In the genomic region with DNA sequence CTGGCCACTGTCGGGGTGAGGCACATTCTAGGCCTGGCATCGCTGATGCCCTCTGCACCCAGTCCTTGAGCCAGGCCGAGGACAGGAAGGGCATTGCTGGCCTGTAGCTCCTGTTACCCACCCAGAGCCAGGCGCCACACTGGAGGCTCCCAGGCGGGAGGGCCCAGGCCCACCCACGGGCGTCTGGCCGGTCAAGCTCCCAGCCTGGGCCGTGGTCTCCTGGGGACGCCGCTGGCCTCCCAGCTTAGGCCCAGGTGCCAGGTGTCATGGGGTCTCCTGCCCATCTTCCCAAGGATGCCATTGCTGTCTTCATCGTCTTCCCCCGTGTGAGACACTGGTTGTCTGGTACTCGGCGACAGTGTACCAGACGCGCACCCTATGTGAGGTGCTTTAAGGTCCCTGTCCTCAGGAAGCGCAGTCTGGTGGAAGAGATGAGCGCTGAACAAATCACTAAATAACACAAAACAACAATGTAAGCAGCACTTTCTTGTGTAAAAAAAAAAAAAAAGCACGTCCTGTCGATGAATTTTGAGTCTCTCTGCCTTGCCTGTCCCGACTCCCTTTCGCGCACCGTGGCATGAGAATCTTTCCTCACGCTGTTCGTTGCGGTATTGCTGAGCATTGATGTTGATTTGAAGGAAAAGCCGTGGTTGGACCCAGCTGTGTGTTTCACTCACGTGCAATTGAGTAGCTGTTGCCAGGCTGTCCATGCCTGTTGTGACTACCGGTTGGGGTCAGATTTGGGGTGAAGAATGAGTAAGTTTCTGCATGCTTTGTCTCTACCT, we compare ENCODE assay signal across 13 cellular contexts. TPM values are rescaled to one million over a fixed set of nuclear protein-coding genes. Genes with fewer than 3 reads are reported as not detected.
A peak's percentile ranks its signal among the peaks of the same experiment; 100 is the strongest.
DNase-seq lines count a peak whose midpoint lies in the region; ATAC-seq, FAIRE-seq and TF ChIP-seq lines count a peak whose summit lies in the region.
"Had no signal": no experiment of that assay in that cellular context is flagged by ENCODE, and none has a peak within 500 bp of the region (broad histone marks: within the 10 kb centered on the region; RNA-seq: fewer than 3 reads in every experiment).

No MANE protein-coding gene starts in this region.

- no peaks in the 10 kb centered on the region for H3K9me3 Mint-ChIP-seq in stimulated activated naive CD8-positive, alpha-beta T cell treated with anti-CD3 and anti-CD28 coated beads, Interleukin-15, amount 100 ng/mL, for 72 hours
- H3K9me3 Mint-ChIP-seq in WTC11: no peaks in the 10 kb centered on the region

- H3K27ac Mint-ChIP-seq in stimulated activated naive CD8-positive, alpha-beta T cell treated with anti-CD3 and anti-CD28 coated beads, Interleukin-15, amount 100 ng/mL, for 72 hours: no peak overlapping the region
- peak overlapping the region; percentile 10 for H3K27ac Mint-ChIP-seq in WTC11

- TF ChIP-seq CTCF in WTC11 (IDR thresholded peaks at IDR 0.05): no peak
- TF ChIP-seq CTCF in kidney (IDR thresholded peaks at IDR 0.05; ENCODE audit: borderline replicate concordance, extremely low read depth, insufficient read depth): no peak

- H3K9me3 ChIP-seq in kidney (ENCODE audit: control insufficient read depth in 1 of 2, low read length in 2 of 2): no peaks in the 10 kb centered on the region

- FAIRE-seq in kidney (lab: Jason Lieb, UNC): no peak
- FAIRE-seq: bronchial epithelial cell, endometrium had no signal

- ATAC-seq in stimulated activated naive CD8-positive, alpha-beta T cell treated with anti-CD3 and anti-CD28 coated beads, Interleukin-15, amount 100 ng/mL, for 72 hours: peak; percentile 64
- no peak for ATAC-seq in stimulated activated naive CD8-positive, alpha-beta T cell treated with anti-CD3 and anti-CD28 coated beads, Interleukin-15, Interleukin-2, amounts not matched to agents 100 U/mL and 50 U/mL, for 24 hours
- no peak for ATAC-seq in WTC11

- DNase-seq in stimulated activated naive CD8-positive, alpha-beta T cell treated with anti-CD3 and anti-CD28 coated beads, Interleukin-15, amount 100 ng/mL, for 72 hours: no peak
- DNase-seq in stimulated activated naive CD8-positive, alpha-beta T cell treated with anti-CD3 and anti-CD28 coated beads, Interleukin-15, Interleukin-2, amounts not matched to agents 100 U/mL and 50 U/mL, for 24 hours: no peak
- DNase-seq in WTC11 (ENCODE audit: low spot score): no peak
- peak; percentile 15 for DNase-seq in kidney
- DNase-seq in AG08395 (ENCODE audit: low spot score): no peak
- no peak for DNase-seq in HuH-7 (ENCODE audit: low spot score)
- DNase-seq in inferior parietal cortex (ENCODE audit: extremely low spot score): no peak
- DNase-seq: NCI-H1417 treated with DMSO at 0.1 percent for 48 hours, NCI-H524, PC-9 had no signal

- no peaks in the 10 kb centered on the region for H3K4me1 ChIP-seq in kidney (ENCODE audit: control insufficient read depth in 1 of 2, insufficient read depth in 1 of 2, low read depth in 1 of 2, low read length in 2 of 2)

- H3K4me3 Mint-ChIP-seq in stimulated activated naive CD8-positive, alpha-beta T cell treated with anti-CD3 and anti-CD28 coated beads, Interleukin-15, amount 100 ng/mL, for 72 hours: no peak overlapping the region
- H3K4me3 Mint-ChIP-seq in WTC11: peak overlapping the region; percentile 65; the same call in 1 of the 2 replicates

- peaks cover 22% of the 10 kb centered on the region for H3K4me1 Mint-ChIP-seq in stimulated activated naive CD8-positive, alpha-beta T cell treated with anti-CD3 and anti-CD28 coated beads, Interleukin-15, amount 100 ng/mL, for 72 hours
- H3K4me1 Mint-ChIP-seq in WTC11: peaks cover 22% of the 10 kb centered on the region

- H3K27ac ChIP-seq in kidney (ENCODE audit: low read depth in 2 of 2, low read length in 2 of 2): no peak overlapping the region
- H3K27ac ChIP-seq in temporal lobe (ENCODE audit: low read depth, low read length): peak overlapping the region; percentile 95
- H3K27ac ChIP-seq: PC-9 had no signal

- no peak overlapping the region for H3K9ac ChIP-seq in kidney (ENCODE audit: low read length in 2 of 2)

- POLR2A ChIA-PET in WTC11 (lab: Charles Lee): no interaction called here

- no peak overlapping the region for H3K4me3 ChIP-seq in kidney (ENCODE audit: low read length in 2 of 2)
- H3K4me3 ChIP-seq: PC-9 had no signal

- no peaks in the 10 kb centered on the region for H3K27me3 Mint-ChIP-seq in stimulated activated naive CD8-positive, alpha-beta T cell treated with anti-CD3 and anti-CD28 coated beads, Interleukin-15, amount 100 ng/mL, for 72 hours
- no peaks in the 10 kb centered on the region; the same call in 1 of the 2 replicates for H3K27me3 Mint-ChIP-seq in WTC11 (ENCODE audit: low read depth)

- intact Hi-C loops in kidney (cut with DNase I): no loop called here

- CTCF ChIA-PET in WTC11 (lab: Charles Lee): interaction anchor here (0.8 to 3.2 kb wide), 5 partner anchors 9 to 178 kb away, joined by 3 to 27 read pairs (median 3); no protein-coding TSS in a partner anchor

- no peaks in the 10 kb centered on the region for H3K36me3 Mint-ChIP-seq in WTC11

- peaks cover 5 to 15% of the 10 kb centered on the region in 2 donors for H3K36me3 ChIP-seq in kidney (ENCODE audit: control insufficient read depth in 1 of 2, insufficient read depth in 2 of 2, low read length in 2 of 2)

TF ChIP-seq in WTC11, 78 proteins besides CTCF, POLR2A, EP300 and RAD21:
- TF ChIP-seq ZNF121 (CRISPR knock-in tag; IDR thresholded peaks at IDR 0.05) (no peak), SMAD4 (CRISPR knock-in tag; IDR thresholded peaks at IDR 0.05) (no peak), RELA (CRISPR knock-in tag; IDR thresholded peaks at IDR 0.05; ENCODE audit: borderline replicate concordance) (no peak), NFYB (CRISPR knock-in tag; conservative IDR thresholded peaks at IDR 0.05; ENCODE audit: low read depth) (no peak), ZNF423 (CRISPR knock-in tag; IDR thresholded peaks at IDR 0.05) (no peak)
- TF ChIP-seq, protein P1, sequence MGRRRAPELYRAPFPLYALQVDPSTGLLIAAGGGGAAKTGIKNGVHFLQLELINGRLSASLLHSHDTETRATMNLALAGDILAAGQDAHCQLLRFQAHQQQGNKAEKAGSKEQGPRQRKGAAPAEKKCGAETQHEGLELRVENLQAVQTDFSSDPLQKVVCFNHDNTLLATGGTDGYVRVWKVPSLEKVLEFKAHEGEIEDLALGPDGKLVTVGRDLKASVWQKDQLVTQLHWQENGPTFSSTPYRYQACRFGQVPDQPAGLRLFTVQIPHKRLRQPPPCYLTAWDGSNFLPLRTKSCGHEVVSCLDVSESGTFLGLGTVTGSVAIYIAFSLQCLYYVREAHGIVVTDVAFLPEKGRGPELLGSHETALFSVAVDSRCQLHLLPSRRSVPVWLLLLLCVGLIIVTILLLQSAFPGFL (CRISPR knock-in tag; IDR thresholded peaks at IDR 0.05; ENCODE audit: borderline replicate concordance): no peak
- TF ChIP-seq, protein P2, sequence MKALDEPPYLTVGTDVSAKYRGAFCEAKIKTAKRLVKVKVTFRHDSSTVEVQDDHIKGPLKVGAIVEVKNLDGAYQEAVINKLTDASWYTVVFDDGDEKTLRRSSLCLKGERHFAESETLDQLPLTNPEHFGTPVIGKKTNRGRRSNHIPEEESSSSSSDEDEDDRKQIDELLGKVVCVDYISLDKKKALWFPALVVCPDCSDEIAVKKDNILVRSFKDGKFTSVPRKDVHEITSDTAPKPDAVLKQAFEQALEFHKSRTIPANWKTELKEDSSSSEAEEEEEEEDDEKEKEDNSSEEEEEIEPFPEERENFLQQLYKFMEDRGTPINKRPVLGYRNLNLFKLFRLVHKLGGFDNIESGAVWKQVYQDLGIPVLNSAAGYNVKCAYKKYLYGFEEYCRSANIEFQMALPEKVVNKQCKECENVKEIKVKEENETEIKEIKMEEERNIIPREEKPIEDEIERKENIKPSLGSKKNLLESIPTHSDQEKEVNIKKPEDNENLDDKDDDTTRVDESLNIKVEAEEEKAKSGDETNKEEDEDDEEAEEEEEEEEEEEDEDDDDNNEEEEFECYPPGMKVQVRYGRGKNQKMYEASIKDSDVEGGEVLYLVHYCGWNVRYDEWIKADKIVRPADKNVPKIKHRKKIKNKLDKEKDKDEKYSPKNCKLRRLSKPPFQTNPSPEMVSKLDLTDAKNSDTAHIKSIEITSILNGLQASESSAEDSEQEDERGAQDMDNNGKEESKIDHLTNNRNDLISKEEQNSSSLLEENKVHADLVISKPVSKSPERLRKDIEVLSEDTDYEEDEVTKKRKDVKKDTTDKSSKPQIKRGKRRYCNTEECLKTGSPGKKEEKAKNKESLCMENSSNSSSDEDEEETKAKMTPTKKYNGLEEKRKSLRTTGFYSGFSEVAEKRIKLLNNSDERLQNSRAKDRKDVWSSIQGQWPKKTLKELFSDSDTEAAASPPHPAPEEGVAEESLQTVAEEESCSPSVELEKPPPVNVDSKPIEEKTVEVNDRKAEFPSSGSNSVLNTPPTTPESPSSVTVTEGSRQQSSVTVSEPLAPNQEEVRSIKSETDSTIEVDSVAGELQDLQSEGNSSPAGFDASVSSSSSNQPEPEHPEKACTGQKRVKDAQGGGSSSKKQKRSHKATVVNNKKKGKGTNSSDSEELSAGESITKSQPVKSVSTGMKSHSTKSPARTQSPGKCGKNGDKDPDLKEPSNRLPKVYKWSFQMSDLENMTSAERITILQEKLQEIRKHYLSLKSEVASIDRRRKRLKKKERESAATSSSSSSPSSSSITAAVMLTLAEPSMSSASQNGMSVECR (CRISPR knock-in tag; IDR thresholded peaks at IDR 0.05; ENCODE audit: borderline replicate concordance): no peak

RNA-seq across cellular contexts. Expression of a gene that starts 27.0 kb away (rescaled TPM):
- total RNA-seq in WTC11 (2021) (29.3 to 34.5 TPM (median 29.7 TPM) in 3 replicates), kidney (48.5 TPM), temporal lobe (16.2 TPM)
- polyA plus RNA-seq in kidney (ENCODE audit: insufficient read depth, low read depth, low replicate concordance): 8.8 TPM
